22 cellular contexts compared by ENCODE assay signal in the genomic region with DNA sequence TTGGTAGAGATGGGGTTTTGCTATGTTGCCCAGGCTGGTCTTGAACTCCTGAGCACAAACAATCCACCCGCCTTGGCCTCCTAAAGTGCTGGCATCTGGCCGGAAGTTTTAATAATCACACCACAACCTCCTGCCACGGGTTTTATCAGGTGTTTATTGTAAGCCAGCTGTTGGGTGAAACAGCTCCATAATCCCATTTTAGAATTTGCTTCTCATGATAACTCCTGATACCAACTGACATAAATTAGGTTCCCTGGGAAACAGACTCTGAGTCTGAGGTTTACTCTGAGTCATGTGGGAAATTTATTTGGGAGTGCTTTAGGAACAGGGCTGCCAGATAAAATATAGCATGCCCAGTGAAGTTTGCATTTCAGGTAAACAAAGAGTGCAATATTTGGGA.
A peak's percentile ranks its signal among the peaks of the same experiment; 100 is the strongest.
DNase-seq lines count a peak whose midpoint lies in the region; ATAC-seq and TF ChIP-seq lines count a peak whose summit lies in the region.
"Had no signal": no experiment of that assay in that cellular context is flagged by ENCODE, and none has a peak within 500 bp of the region (broad histone marks: within the 10 kb centered on the region; RNA-seq: fewer than 3 reads in every experiment).

No MANE protein-coding gene starts in this region.

- H3K27ac Mint-ChIP-seq in MCF 10A (ENCODE audit: low read depth, unreplicated experiment): no peak overlapping the region
- H3K27ac Mint-ChIP-seq: activated CD4-positive, alpha-beta memory T cell treated with anti-CD3 and anti-CD28 coated beads, Interleukin-2, amount 10 ng/mL, durations not matched to agents 7 days and 5 days; activated naive CD8-positive, alpha-beta T cell treated with anti-CD3 and anti-CD28 coated beads, Interleukin-2, amount 10 ng/mL, durations not matched to agents 7 days and 5 days; memory B cell had no signal

- no peaks in the 10 kb centered on the region for H3K9me3 Mint-ChIP-seq in MCF 10A (ENCODE audit: unreplicated experiment)
- H3K9me3 Mint-ChIP-seq: activated CD4-positive, alpha-beta memory T cell treated with anti-CD3 and anti-CD28 coated beads, Interleukin-2, amount 10 ng/mL, durations not matched to agents 7 days and 5 days; activated naive CD8-positive, alpha-beta T cell treated with anti-CD3 and anti-CD28 coated beads, Interleukin-2, amount 10 ng/mL, durations not matched to agents 7 days and 5 days; endodermal cell; memory B cell had no signal

- no peak for TF ChIP-seq EP300 in transverse colon (IDR thresholded peaks at IDR 0.05; ENCODE audit: low read depth)

- H3K27me3 ChIP-seq in breast epithelium: no peaks in the 10 kb centered on the region
- no peaks in the 10 kb centered on the region for H3K27me3 ChIP-seq in foreskin keratinocyte
- no peaks in the 10 kb centered on the region for H3K27me3 ChIP-seq in transverse colon
- H3K27me3 ChIP-seq: neutrophil, sigmoid colon, tibial nerve had no signal

- no peaks in the 10 kb centered on the region for H3K27me3 Mint-ChIP-seq in MCF 10A (ENCODE audit: insufficient read depth, unreplicated experiment)
- H3K27me3 Mint-ChIP-seq: activated CD4-positive, alpha-beta memory T cell treated with anti-CD3 and anti-CD28 coated beads, Interleukin-2, amount 10 ng/mL, durations not matched to agents 7 days and 5 days; activated naive CD8-positive, alpha-beta T cell treated with anti-CD3 and anti-CD28 coated beads, Interleukin-2, amount 10 ng/mL, durations not matched to agents 7 days and 5 days had no signal

- no peaks in the 10 kb centered on the region for H3K36me3 Mint-ChIP-seq in MCF 10A (ENCODE audit: insufficient read depth, unreplicated experiment)
- H3K36me3 Mint-ChIP-seq: activated naive CD8-positive, alpha-beta T cell treated with anti-CD3 and anti-CD28 coated beads, Interleukin-2, amount 10 ng/mL, durations not matched to agents 7 days and 5 days; CD4-positive, CD25-positive, alpha-beta regulatory T cell; memory B cell had no signal

- POLR2A ChIA-PET in MCF 10A (lab: Yijun Ruan, JAX): no interaction called here

- intact Hi-C loops in MCF 10A (cut with micrococcal nuclease): no loop called here
- intact Hi-C loops in breast epithelium (cut with DNase I; ENCODE audit: low total_unique reads): no loop called here
- intact Hi-C loops in transverse colon (cut with DNase I; ENCODE audit: low total_unique reads): no loop called here

- CTCF ChIA-PET in MCF 10A (lab: Yijun Ruan, JAX): interaction anchor here (0.6 to 1.2 kb wide), 3 partner anchors 8 to 293 kb away, joined by 3 read pairs; no protein-coding TSS in a partner anchor

- H3K36me3 ChIP-seq in breast epithelium: no peaks in the 10 kb centered on the region
- H3K36me3 ChIP-seq in transverse colon: no peaks in the 10 kb centered on the region
- H3K36me3 ChIP-seq: neutrophil, sigmoid colon, tibial nerve had no signal

- in situ Hi-C loops in transverse colon (cut with MboI; ENCODE audit: low pct_ligation_motif_present in 1 of 4, low pct_unique_long_range_greater_than_20kb in 1 of 4, low sequenced_read_pairs in 3 of 4): no loop called here

- H3K27ac ChIP-seq in breast epithelium: no peak overlapping the region
- H3K27ac ChIP-seq in foreskin keratinocyte: no peak overlapping the region
- H3K27ac ChIP-seq in transverse colon: peak overlapping the region; percentile 71 to 81 (median 79)
- H3K27ac ChIP-seq: neutrophil, sigmoid colon, tibial nerve had no signal

- no TSS peak for BruUV-seq in MCF 10A (replicated peaks; lab: Mats Ljungman, UMichigan)

- WGBS in transverse colon (ENCODE audit: low coverage in 1 of 2), 2 donors: 10 to 13% methylated on average over 2 to 3 of the region's 3 CpGs

- H3K4me3 Mint-ChIP-seq in MCF 10A (ENCODE audit: unreplicated experiment): no peak overlapping the region
- H3K4me3 Mint-ChIP-seq: activated CD4-positive, alpha-beta memory T cell treated with anti-CD3 and anti-CD28 coated beads, Interleukin-2, amount 10 ng/mL, durations not matched to agents 7 days and 5 days; activated naive CD8-positive, alpha-beta T cell treated with anti-CD3 and anti-CD28 coated beads, Interleukin-2, amount 10 ng/mL, durations not matched to agents 7 days and 5 days; CD4-positive, CD25-positive, alpha-beta regulatory T cell; endodermal cell; memory B cell had no signal

- no peak for TF ChIP-seq POLR2A in breast epithelium (IDR thresholded peaks at IDR 0.05)
- TF ChIP-seq POLR2A in transverse colon (IDR thresholded peaks at IDR 0.05): no peak

- H3K4me3 ChIP-seq in breast epithelium (no peak overlapping the region), transverse colon (no peak overlapping the region)
- H3K4me3 ChIP-seq: sigmoid colon, tibial nerve had no signal

- H3K4me1 ChIP-seq in breast epithelium: no peaks in the 10 kb centered on the region
- H3K4me1 ChIP-seq in foreskin keratinocyte: no peaks in the 10 kb centered on the region
- H3K4me1 ChIP-seq in transverse colon: peaks cover 0 to 14% (median 8%) of the 10 kb centered on the region in 4 donors
- H3K4me1 ChIP-seq: sigmoid colon, tibial nerve had no signal

- peak; percentile 25 for DNase-seq in MCF 10A (ENCODE audit: unreplicated experiment)
- DNase-seq in breast epithelium (ENCODE audit: low spot score in 2 of 2): no peak
- DNase-seq in foreskin keratinocyte: peak in 1 of 2 donors; percentile 35
- no peak for DNase-seq in transverse colon
- no peak for DNase-seq in activated CD4-positive, alpha-beta T cell treated with anti-CD3 and anti-CD28 coated beads, Interleukin-2, amount 50 U/mL, for 4 hours
- DNase-seq in left lobe of liver (ENCODE audit: low spot score): no peak
- DNase-seq in occipital lobe (lab: John Stamatoyannopoulos, UW): no peak
- DNase-seq: 8988T; activated CD4-positive, alpha-beta memory T cell treated with anti-CD3 and anti-CD28 coated beads, Interleukin-2, amount 10 ng/mL, durations not matched to agents 7 days and 5 days; activated naive CD8-positive, alpha-beta T cell treated with anti-CD3 and anti-CD28 coated beads, Interleukin-2, amount 10 ng/mL, durations not matched to agents 7 days and 5 days; activated T-cell treated with anti-CD3 and anti-CD28 coated beads, Interleukin-2, amount 50 U/mL, for 48 hours; caudate nucleus; CD4-positive, CD25-positive, alpha-beta regulatory T cell; endodermal cell; NCI-H1417 treated with DMSO at 0.1 percent for 48 hours; NCI-H345; sigmoid colon; stimulated activated CD4-positive, alpha-beta T cell treated with anti-CD3 and anti-CD28 coated beads, Interleukin-4, amount 100 ng/mL, for 24 hours had no signal

- no peaks in the 10 kb centered on the region for H3K9me3 ChIP-seq in breast epithelium
- H3K9me3 ChIP-seq in transverse colon: no peaks in the 10 kb centered on the region
- H3K9me3 ChIP-seq: neutrophil, sigmoid colon had no signal

- H3K4me1 Mint-ChIP-seq in MCF 10A (ENCODE audit: insufficient read depth, unreplicated experiment): no peaks in the 10 kb centered on the region
- H3K4me1 Mint-ChIP-seq: activated CD4-positive, alpha-beta memory T cell treated with anti-CD3 and anti-CD28 coated beads, Interleukin-2, amount 10 ng/mL, durations not matched to agents 7 days and 5 days; activated naive CD8-positive, alpha-beta T cell treated with anti-CD3 and anti-CD28 coated beads, Interleukin-2, amount 10 ng/mL, durations not matched to agents 7 days and 5 days; CD4-positive, CD25-positive, alpha-beta regulatory T cell; memory B cell had no signal

- TF ChIP-seq CTCF in MCF 10A (IDR thresholded peaks at IDR 0.05; ENCODE audit: unreplicated experiment) (no peak), breast epithelium (IDR thresholded peaks at IDR 0.05) (no peak), foreskin keratinocyte (conservative IDR thresholded peaks at IDR 0.05) (no peak), transverse colon (IDR thresholded peaks at IDR 0.05) (no peak)

- ATAC-seq in SK-N-SH treated with all-trans-retinoic acid at 6 μM for 48 hours: peak; percentile 68
- peak; percentile 38 for ATAC-seq in foreskin keratinocyte
- ATAC-seq in left lobe of liver: no peak

TF ChIP-seq in SK-N-SH treated with all-trans-retinoic acid at 6 μM for 48 hours, 23 proteins besides CTCF, POLR2A, EP300 and RAD21:
- TF ChIP-seq ISL1 (CRISPR knock-in tag; IDR thresholded peaks at IDR 0.05) (peak; percentile 45), ZC3H10 (CRISPR knock-in tag; IDR thresholded peaks at IDR 0.05) (no peak)

Comparison
In these comparisons a context has a peak if more than half of its experiments do, and no peak if none do; other contexts are left out.
1. H3K27ac ChIP-seq: peak in transverse colon (4 of 4); none in breast epithelium (0 of 2) and foreskin keratinocyte (single experiment).